ENCODE assay signal across 15 cellular contexts in genomic region chr12:27539191-27539631, GRCh38. TPM values are rescaled to one million over a fixed set of nuclear protein-coding genes. Genes with fewer than 3 reads are reported as not detected.
A peak's percentile ranks its signal among the peaks of the same experiment; 100 is the strongest.
DNase-seq lines count a peak whose midpoint lies in the region; ATAC-seq and TF ChIP-seq lines count a peak whose summit lies in the region.
"Had no signal": no experiment of that assay in that cellular context is flagged by ENCODE, and none has a peak within 500 bp of the region (broad histone marks: within the 10 kb centered on the region; RNA-seq: fewer than 3 reads in every experiment).

No MANE protein-coding gene starts in this region.

- peak overlapping the region; percentile 12 for H3K4me3 Mint-ChIP-seq in nephron progenitor cell
- H3K4me3 Mint-ChIP-seq: activated naive CD4-positive, alpha-beta T cell treated with anti-CD3 and anti-CD28 coated beads, Interleukin-2, amount 10 ng/mL, durations not matched to agents 7 days and 5 days; natural killer cell had no signal

- H3K27ac Mint-ChIP-seq in nephron progenitor cell = peak overlapping the region; percentile 81
- H3K27ac Mint-ChIP-seq: activated naive CD4-positive, alpha-beta T cell treated with anti-CD3 and anti-CD28 coated beads, Interleukin-2, amount 10 ng/mL, durations not matched to agents 7 days and 5 days; natural killer cell had no signal

- peaks cover 5% of the 10 kb centered on the region; the same call in 1 of the 2 replicates for H3K36me3 ChIP-seq in ACC112 (ENCODE audit: insufficient read depth, low read length)
- H3K36me3 ChIP-seq: colonic mucosa had no signal

- H3K36me3 Mint-ChIP-seq in nephron progenitor cell (ENCODE audit: low read depth) = peaks cover 50% of the 10 kb centered on the region
- H3K36me3 Mint-ChIP-seq: natural killer cell had no signal

- H2AFZ ChIP-seq in ACC112 (ENCODE audit: low read length, unreplicated experiment) = no peak overlapping the region

- H3K9me3 Mint-ChIP-seq in nephron progenitor cell = peaks cover 18% of the 10 kb centered on the region
- H3K9me3 Mint-ChIP-seq: activated naive CD4-positive, alpha-beta T cell treated with anti-CD3 and anti-CD28 coated beads, Interleukin-2, amount 10 ng/mL, durations not matched to agents 7 days and 5 days; natural killer cell had no signal

- TF ChIP-seq POLR2A in lower leg skin (IDR thresholded peaks at IDR 0.05) = no peak

- ATAC-seq in GM18520 (IDR thresholded peaks at IDR 0.05; ENCODE audit: unreplicated experiment) = no peak
- ATAC-seq: natural killer cell had no signal

- H3K27me3 Mint-ChIP-seq in nephron progenitor cell (ENCODE audit: low read depth, poor library complexity) = no peaks in the 10 kb centered on the region
- H3K27me3 Mint-ChIP-seq: activated naive CD4-positive, alpha-beta T cell treated with anti-CD3 and anti-CD28 coated beads, Interleukin-2, amount 10 ng/mL, durations not matched to agents 7 days and 5 days had no signal

- peaks cover 99% of the 10 kb centered on the region for H3K79me2 ChIP-seq in ACC112 (ENCODE audit: control insufficient read depth, insufficient read depth, low read length, unreplicated experiment)

- H3K4me3 ChIP-seq in ACC112 (ENCODE audit: low read depth, low read length) (no peak overlapping the region), lower leg skin (ENCODE audit: low read depth, poor library complexity, severe bottlenecking) (no peak overlapping the region)
- H3K4me3 ChIP-seq: colonic mucosa had no signal

- peaks cover 44% of the 10 kb centered on the region for H3K4me1 ChIP-seq in ACC112 (ENCODE audit: control insufficient read depth, insufficient read depth, low read length, unreplicated experiment)

- peak overlapping the region; percentile 59 for H3K27ac ChIP-seq in ACC112 (ENCODE audit: low read depth, low read length)
- H3K27ac ChIP-seq: colonic mucosa had no signal

- TF ChIP-seq CTCF in nephron progenitor cell (IDR thresholded peaks at IDR 0.05) (no peak), lower leg skin (IDR thresholded peaks at IDR 0.05) (no peak)

- no peaks in the 10 kb centered on the region for H3K27me3 ChIP-seq in ACC112 (ENCODE audit: insufficient read depth, low read length)
- H3K27me3 ChIP-seq: colonic mucosa had no signal

- DNase-seq in NCI-H526 (lab: John Stamatoyannopoulos, UW) (peak; percentile 87 to 91), fibroblast of peridontal ligament (ENCODE audit: extremely low read depth) (peak; percentile 43), nephron progenitor cell (no peak), lower leg skin (ENCODE audit: low spot score in 2 of 2) (no peak), posterior cingulate gyrus (no peak)
- no peak for DNase-seq in activated CD8-positive, alpha-beta memory T cell treated with anti-CD3 and anti-CD28 coated beads, Interleukin-2, amount 50 U/mL, for 48 hours
- DNase-seq: activated naive CD4-positive, alpha-beta T cell treated with anti-CD3 and anti-CD28 coated beads, Interleukin-2, amount 10 ng/mL, durations not matched to agents 7 days and 5 days; colonic mucosa; DMS153; natural killer cell; NCI-H1417 treated with DMSO at 0.1 percent for 48 hours; NCI-H524; stimulated activated CD4-positive, alpha-beta T cell treated with anti-CD3 and anti-CD28 coated beads, Interleukin-15, amount 100 ng/mL, for 24 hours had no signal

- peaks cover 65% of the 10 kb centered on the region for H3K4me1 Mint-ChIP-seq in nephron progenitor cell

- intact Hi-C loops in lower leg skin (cut with DNase I; ENCODE audit: low total_unique reads) (no loop called here), posterior cingulate gyrus (cut with DNase I) (no loop called here)

- 52 to 60% methylated on average over 4 of the region's 4 CpGs for WGBS in lower leg skin, 2 donors

RNA-seq across cellular contexts. Expression of gene PPFIBP1, which starts 15.2 kb away (rescaled TPM):
- 10 to 100 TPM; 47.2 to 77.3 (median 52.7) TPM for total RNA-seq in lower leg skin

Comparison
In these comparisons a context has a peak if more than half of its experiments do, and no peak if none do; other contexts are left out.
1. DNase-seq: peak in NCI-H526 (2 of 2) and fibroblast of peridontal ligament (single experiment); none in nephron progenitor cell (single experiment), activated CD8-positive, alpha-beta memory T cell treated with anti-CD3 and anti-CD28 coated beads, Interleukin-2, amount 50 U/mL, for 48 hours (single experiment), lower leg skin (0 of 2) and posterior cingulate gyrus (0 of 10).